In the genomic region with DNA sequence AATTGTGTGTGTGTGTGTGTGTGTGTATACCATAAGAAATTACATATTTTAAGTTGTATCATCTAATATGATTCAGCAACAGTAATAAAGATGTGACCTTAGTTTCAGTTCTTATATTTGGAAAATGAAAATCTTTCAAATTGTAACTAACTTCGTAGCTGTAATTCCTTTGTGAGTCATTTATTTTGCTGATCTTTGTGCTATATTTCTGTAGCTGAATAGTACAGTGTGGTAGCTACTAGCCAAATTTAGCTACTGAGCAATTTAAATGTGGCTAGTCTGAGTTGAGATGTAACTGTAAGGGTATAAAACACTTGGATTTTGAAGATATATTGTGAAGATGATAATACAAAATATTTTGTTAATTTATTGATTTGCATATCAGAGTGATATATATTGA, we compare ENCODE assay signal across 16 cellular contexts.
DNase-seq lines count a peak whose midpoint lies in the region; ATAC-seq lines count a peak whose summit lies in the region.
"Had no signal": no experiment of that assay in that cellular context is flagged by ENCODE, and none has a peak within 500 bp of the region (broad histone marks: within the 10 kb centered on the region; RNA-seq: fewer than 3 reads in every experiment).

No MANE protein-coding gene starts in this region.

- H3K9me3 Mint-ChIP-seq in activated T-cell treated with anti-CD3 and anti-CD28 coated beads, Interleukin-2, amount 50 U/mL, for 72 hours, result no peaks in the 10 kb centered on the region

- ATAC-seq in activated T-cell treated with anti-CD3 and anti-CD28 coated beads, Interleukin-2, amount 50 U/mL, for 72 hours (replicated peaks in 1 of 2), result peak; percentile 56 to 71
- peak; percentile 46 for ATAC-seq in stimulated activated naive CD8-positive, alpha-beta T cell treated with anti-CD3 and anti-CD28 coated beads, Interleukin-15, Interleukin-2, amounts not matched to agents 100 U/mL and 50 U/mL, for 24 hours
- ATAC-seq in HG02623 (IDR thresholded peaks at IDR 0.05; ENCODE audit: unreplicated experiment), result no peak

- H3K27me3 Mint-ChIP-seq in activated T-cell treated with anti-CD3 and anti-CD28 coated beads, Interleukin-2, amount 50 U/mL, for 72 hours (ENCODE audit: low read depth), result no peaks in the 10 kb centered on the region

- peak overlapping the region; percentile 76 for H3K27ac Mint-ChIP-seq in activated T-cell treated with anti-CD3 and anti-CD28 coated beads, Interleukin-2, amount 50 U/mL, for 72 hours

- H3K36me3 Mint-ChIP-seq in activated T-cell treated with anti-CD3 and anti-CD28 coated beads, Interleukin-2, amount 50 U/mL, for 72 hours (ENCODE audit: insufficient read depth in 2 of 2), result peaks cover 0 to 1% of the 10 kb centered on the region in 2 donors

- peaks cover 11% of the 10 kb centered on the region for H3K4me1 Mint-ChIP-seq in activated T-cell treated with anti-CD3 and anti-CD28 coated beads, Interleukin-2, amount 50 U/mL, for 72 hours (ENCODE audit: low read depth)

- H3K4me3 Mint-ChIP-seq in activated T-cell treated with anti-CD3 and anti-CD28 coated beads, Interleukin-2, amount 50 U/mL, for 72 hours, result no peak overlapping the region

- no peak for DNase-seq in activated T-cell treated with anti-CD3 and anti-CD28 coated beads, Interleukin-2, amount 50 U/mL, for 72 hours
- DNase-seq in activated T-cell treated with anti-CD3 and anti-CD28 coated beads for 4 hours (no peak), M059J (ENCODE audit: low read depth) (peak; percentile 1), dedifferentiated amniotic fluid mesenchymal stem cell (ENCODE audit: extremely low spot score) (peak; percentile 66), RKO (ENCODE audit: low spot score) (no peak), glomerular visceral epithelial cell (ENCODE audit: extremely low spot score) (no peak)
- no peak for DNase-seq in stimulated activated naive CD8-positive, alpha-beta T cell treated with anti-CD3 and anti-CD28 coated beads, Interleukin-15, Interleukin-2, amounts not matched to agents 100 U/mL and 50 U/mL, for 24 hours
- DNase-seq: activated CD8-positive, alpha-beta memory T cell treated with anti-CD3 and anti-CD28 coated beads for 24 hours; AML-193; foreskin melanocyte; kidney; NCI-H1105; NCI-H510A; stimulated activated CD4-positive, alpha-beta T cell treated with anti-CD3 and anti-CD28 coated beads, Interleukin-2, amount 100 ng/mL, for 24 hours; uterus had no signal

Comparison
In these comparisons a context has a peak if more than half of its experiments do, and no peak if none do; other contexts are left out.
1. DNase-seq: peak in M059J (single experiment) and dedifferentiated amniotic fluid mesenchymal stem cell (single experiment); none in activated T-cell treated with anti-CD3 and anti-CD28 coated beads, Interleukin-2, amount 50 U/mL, for 72 hours (0 of 2), activated T-cell treated with anti-CD3 and anti-CD28 coated beads for 4 hours (single experiment), stimulated activated naive CD8-positive, alpha-beta T cell treated with anti-CD3 and anti-CD28 coated beads, Interleukin-15, Interleukin-2, amounts not matched to agents 100 U/mL and 50 U/mL, for 24 hours (single experiment), RKO (single experiment) and glomerular visceral epithelial cell (single experiment).